Comparison of ENCODE assay signal across 9 cellular contexts in the genomic region with DNA sequence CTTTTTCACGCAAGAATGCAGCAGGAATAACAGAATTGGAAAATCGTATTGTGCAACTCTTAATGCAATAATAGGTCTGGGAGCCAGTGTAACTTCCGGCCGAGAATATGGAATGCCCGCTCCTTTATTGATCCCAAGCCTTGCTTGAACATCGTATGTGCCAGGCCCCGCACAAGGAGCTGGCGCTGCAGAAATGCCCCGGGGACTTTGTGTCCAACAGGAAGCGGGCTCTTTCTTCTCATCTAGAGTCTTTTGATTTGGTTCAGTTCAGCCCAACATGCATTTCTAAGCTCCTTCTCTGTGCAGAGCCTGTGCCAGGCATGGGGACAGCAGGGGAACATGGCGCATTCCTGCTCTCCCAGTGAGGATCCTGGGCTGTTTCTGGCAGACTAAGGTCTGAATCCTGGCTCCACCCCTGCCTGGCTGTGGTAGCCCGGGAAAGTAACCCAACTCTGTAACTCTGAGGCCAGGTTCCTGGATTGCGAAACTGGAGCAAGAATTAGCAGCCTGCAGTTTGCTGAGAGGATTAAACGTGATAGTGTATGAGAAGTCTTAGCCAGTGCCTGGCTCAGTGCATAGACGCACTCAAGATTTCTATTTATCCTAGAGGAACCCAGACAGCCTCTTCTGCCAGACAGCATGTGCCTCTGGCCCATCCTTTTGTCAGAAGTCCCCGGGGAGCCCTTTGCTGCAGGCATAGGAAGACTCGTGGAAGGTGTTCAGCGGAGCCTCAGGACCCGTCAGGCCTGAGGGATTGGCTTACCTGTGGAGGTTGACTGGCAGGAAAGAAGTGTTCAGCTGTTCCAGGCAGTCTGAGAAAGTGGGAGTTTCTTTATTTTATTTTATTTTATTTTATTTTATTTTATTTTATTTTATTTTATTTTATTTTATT. TPM values are rescaled to one million over a fixed set of nuclear protein-coding genes. Genes with fewer than 3 reads are reported as not detected.
DNase-seq lines count a peak whose midpoint lies in the region; ATAC-seq and TF ChIP-seq lines count a peak whose summit lies in the region.
"Had no signal": no experiment of that assay in that cellular context is flagged by ENCODE, and none has a peak within 500 bp of the region (broad histone marks: within the 10 kb centered on the region; RNA-seq: fewer than 3 reads in every experiment).

No MANE protein-coding gene starts in this region.

- H3K4me1 ChIP-seq in vagina: peaks cover 18% of the 10 kb centered on the region

- no peak for TF ChIP-seq POLR2A in vagina (IDR thresholded peaks at IDR 0.05)

- peak; percentile 43 for DNase-seq in SIG-M5 treated with dmso at 0.1 percent for 504 hours (lab: John Stamatoyannopoulos, UW; ENCODE audit: unreplicated experiment)
- DNase-seq in SIG-M5 (lab: John Stamatoyannopoulos, UW): no peak
- peak; percentile 40 for DNase-seq in astrocyte of the cerebellum (ENCODE audit: low read depth)
- DNase-seq in left colon: peak; percentile 43 to 57
- no peak for DNase-seq in vagina (ENCODE audit: extremely low spot score in 2 of 2)
- no peak for DNase-seq in NCI-H1436 (lab: John Stamatoyannopoulos, UW)
- no peak for DNase-seq in ecto neural progenitor cell (ENCODE audit: low spot score)

- H3K27ac ChIP-seq in vagina: peak overlapping the region; percentile 39
- H3K27ac ChIP-seq: BLaER1 had no signal

- peak; percentile 86 for ATAC-seq in left colon
- no peak for ATAC-seq in GM18517 (IDR thresholded peaks at IDR 0.05; ENCODE audit: unreplicated experiment)

- no peak overlapping the region for H3K4me3 ChIP-seq in astrocyte of the cerebellum (ENCODE audit: low read depth, low read length)
- H3K4me3 ChIP-seq in vagina: no peak overlapping the region
- H3K4me3 ChIP-seq: BLaER1 had no signal

- TF ChIP-seq CTCF in astrocyte of the cerebellum (IDR thresholded peaks at IDR 0.05; ENCODE audit: low read depth, low read length, missing control alignments): no peak
- no peak for TF ChIP-seq CTCF in vagina (IDR thresholded peaks at IDR 0.05)

- no peaks in the 10 kb centered on the region for H3K9me3 ChIP-seq in vagina
- H3K9me3 ChIP-seq: BLaER1 had no signal

- intact Hi-C loops in left colon (cut with DNase I, micrococcal nuclease) (no loop called here), vagina (cut with DNase I) (no loop called here)

- H3K36me3 ChIP-seq in vagina: no peaks in the 10 kb centered on the region
- H3K36me3 ChIP-seq: BLaER1 had no signal

- in situ Hi-C loops in astrocyte of the cerebellum (cut with HindIII; ENCODE audit: low sequenced_read_pairs): no loop called here

- H3K27me3 ChIP-seq in vagina: no peaks in the 10 kb centered on the region
- H3K27me3 ChIP-seq: BLaER1 had no signal

RNA-seq across cellular contexts. Expression of a gene that starts 1.0 kb away (rescaled TPM):
- total RNA-seq in left colon: under 1 TPM; 0.12 to 0.14 TPM
- total RNA-seq in vagina: not detected

RNA-seq across cellular contexts. Expression of a gene that starts 46.0 kb away (rescaled TPM):
- total RNA-seq in left colon (1 to 10 TPM; 5.5 to 5.7 TPM), vagina (3.7 TPM)

RNA-seq across cellular contexts. Expression of a gene that starts 46.2 kb away (rescaled TPM):
- total RNA-seq in left colon (10 to 100 TPM; 59.6 to 78.0 TPM), vagina (45.9 TPM)

Comparison
In these comparisons a context has a peak if more than half of its experiments do, and no peak if none do; other contexts are left out.
1. DNase-seq: peak in SIG-M5 treated with dmso at 0.1 percent for 504 hours (single experiment), astrocyte of the cerebellum (single experiment) and left colon (2 of 2); none in SIG-M5 (single experiment), vagina (0 of 2), NCI-H1436 (single experiment) and ecto neural progenitor cell (single experiment).